Comparison of ENCODE assay signal across 22 cellular contexts in the genomic region with DNA sequence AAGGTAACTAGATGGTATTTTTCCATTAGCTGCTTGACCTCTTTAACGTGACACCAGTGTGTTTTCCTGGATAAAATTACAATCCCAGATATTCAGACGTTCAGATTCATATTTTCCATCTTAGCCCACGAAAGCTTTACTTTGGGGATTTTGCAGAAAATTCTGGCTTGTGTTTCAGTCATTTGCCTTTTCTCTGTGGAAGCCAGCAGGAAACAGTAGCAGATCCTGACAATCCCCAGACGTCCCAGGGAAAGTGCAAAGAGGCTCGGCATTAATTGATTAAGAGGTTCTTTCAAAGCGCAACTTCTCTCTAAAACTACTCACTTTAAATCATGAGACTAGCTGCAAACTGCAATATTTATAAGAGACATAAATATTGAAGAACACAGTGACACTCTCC.
"Had no signal": no experiment of that assay in that cellular context is flagged by ENCODE, and none has a peak within 500 bp of the region (broad histone marks: within the 10 kb centered on the region; RNA-seq: fewer than 3 reads in every experiment).

No MANE protein-coding gene starts in this region.

- H3K27me3 Mint-ChIP-seq: activated naive CD8-positive, alpha-beta T cell treated with anti-CD3 and anti-CD28 coated beads, Interleukin-2, amount 50 U/mL, for 24 hours; memory B cell had no signal

- H3K4me1 ChIP-seq: esophagus squamous epithelium, suprapubic skin had no signal

- H3K4me3 Mint-ChIP-seq: activated naive CD4-positive, alpha-beta T cell treated with anti-CD3 and anti-CD28 coated beads, Interleukin-2, amount 10 ng/mL, durations not matched to agents 7 days and 5 days; activated naive CD8-positive, alpha-beta T cell treated with anti-CD3 and anti-CD28 coated beads, Interleukin-2, amount 50 U/mL, for 24 hours; memory B cell; natural killer cell; T-cell had no signal

- H3K4me1 Mint-ChIP-seq: activated naive CD4-positive, alpha-beta T cell treated with anti-CD3 and anti-CD28 coated beads, Interleukin-2, amount 10 ng/mL, durations not matched to agents 7 days and 5 days had no signal

- ATAC-seq: activated CD4-positive, CD25-positive, alpha-beta regulatory T cell treated with anti-CD3 and anti-CD28 coated beads, Interleukin-2, amount 50 U/mL, for 24 hours; activated naive CD8-positive, alpha-beta T cell treated with anti-CD3 and anti-CD28 coated beads, Interleukin-2, amount 50 U/mL, for 24 hours; natural killer cell; stimulated activated naive CD8-positive, alpha-beta T cell treated with anti-CD3 and anti-CD28 coated beads, Interleukin-15, Interleukin-2, amounts not matched to agents 100 U/mL and 50 U/mL, for 24 hours; T-cell had no signal

- H3K9me3 Mint-ChIP-seq: activated naive CD4-positive, alpha-beta T cell treated with anti-CD3 and anti-CD28 coated beads, Interleukin-2, amount 10 ng/mL, durations not matched to agents 7 days and 5 days; activated naive CD8-positive, alpha-beta T cell treated with anti-CD3 and anti-CD28 coated beads, Interleukin-2, amount 50 U/mL, for 24 hours; memory B cell; natural killer cell; T-cell had no signal

- H3K27ac ChIP-seq: brain microvascular endothelial cell, esophagus squamous epithelium, suprapubic skin had no signal

- H3K27me3 ChIP-seq: brain microvascular endothelial cell, esophagus squamous epithelium, suprapubic skin had no signal

- H3K27ac Mint-ChIP-seq: activated naive CD4-positive, alpha-beta T cell treated with anti-CD3 and anti-CD28 coated beads, Interleukin-2, amount 10 ng/mL, durations not matched to agents 7 days and 5 days; activated naive CD8-positive, alpha-beta T cell treated with anti-CD3 and anti-CD28 coated beads, Interleukin-2, amount 50 U/mL, for 24 hours; natural killer cell; T-cell had no signal

- H3K4me3 ChIP-seq: esophagus squamous epithelium, suprapubic skin had no signal

- H3K36me3 ChIP-seq: brain microvascular endothelial cell, esophagus squamous epithelium, suprapubic skin had no signal

- DNase-seq: activated CD4-positive, alpha-beta T cell treated with anti-CD3 and anti-CD28 coated beads, Interleukin-2, amount 50 U/mL, for 1 hour; activated CD8-positive, alpha-beta memory T cell treated with anti-CD3 and anti-CD28 coated beads for 24 hours; activated CD8-positive, alpha-beta memory T cell treated with anti-CD3 and anti-CD28 coated beads, Interleukin-2, amount 50 U/mL, for 48 hours; activated effector memory CD4-positive, alpha-beta T cell treated with Interleukin-2 at 50 U/mL for 16 hours; activated naive CD4-positive, alpha-beta T cell treated with anti-CD3 and anti-CD28 coated beads, Interleukin-2, amount 10 ng/mL, durations not matched to agents 7 days and 5 days; activated naive CD8-positive, alpha-beta T cell treated with anti-CD3 and anti-CD28 coated beads, Interleukin-2, amount 50 U/mL, for 24 hours; activated T-cell treated with anti-CD3 and anti-CD28 coated beads, Interleukin-2, amount 50 U/mL, for 48 hours; anterior cingulate cortex; brain microvascular endothelial cell; cortex of kidney; esophagus squamous epithelium; natural killer cell; nucleus accumbens; retina; stimulated activated CD4-positive, alpha-beta T cell treated with anti-CD3 and anti-CD28 coated beads, Interleukin-2, amount 100 ng/mL, for 24 hours; stimulated activated naive CD8-positive, alpha-beta T cell treated with anti-CD3 and anti-CD28 coated beads, Interleukin-15, Interleukin-2, amounts not matched to agents 100 U/mL and 50 U/mL, for 24 hours; T-cell; T-helper 9 cell; trophoblast cell had no signal

- H3K9me3 ChIP-seq: esophagus squamous epithelium, suprapubic skin had no signal

- H3K36me3 Mint-ChIP-seq: activated naive CD4-positive, alpha-beta T cell treated with anti-CD3 and anti-CD28 coated beads, Interleukin-2, amount 10 ng/mL, durations not matched to agents 7 days and 5 days; natural killer cell had no signal
